9 cellular contexts compared by ENCODE assay signal in genomic region chr1:226082587-226082917, GRCh38. TPM values are rescaled to one million over a fixed set of nuclear protein-coding genes. Genes with fewer than 3 reads are reported as not detected.
DNase-seq lines count a peak whose midpoint lies in the region; ATAC-seq and TF ChIP-seq lines count a peak whose summit lies in the region.
"Had no signal": no experiment of that assay in that cellular context is flagged by ENCODE, and none has a peak within 500 bp of the region (broad histone marks: within the 10 kb centered on the region; RNA-seq: fewer than 3 reads in every experiment).

No MANE protein-coding gene starts in this region.

- H3K4me3 ChIP-seq in MM.1S (ENCODE audit: low read length), result peak overlapping the region; percentile 72
- peak overlapping the region; percentile 69 for H3K4me3 ChIP-seq in effector memory CD4-positive, alpha-beta T cell (ENCODE audit: insufficient read depth, low read depth, low read length, poor library complexity, severe bottlenecking)
- H3K4me3 ChIP-seq in neuron (ENCODE audit: low read length), result peak overlapping the region; percentile 54
- H3K4me3 ChIP-seq in mucosa of descending colon, result no peak overlapping the region

- no peak overlapping the region for H3K27ac ChIP-seq in MM.1S (ENCODE audit: low read length)
- H3K27ac ChIP-seq in effector memory CD4-positive, alpha-beta T cell (ENCODE audit: insufficient read depth, low read length, poor library complexity, severe bottlenecking), result no peak overlapping the region

- H3K9me3 Mint-ChIP-seq in CD14-positive monocyte, result peaks cover 0 to 2% (median 0%) of the 10 kb centered on the region in 7 donors

- H3K36me3 ChIP-seq in MM.1S (replicated peaks; ENCODE audit: insufficient read depth, low read length) (no peaks in the 10 kb centered on the region), neuron (ENCODE audit: insufficient read depth, low read length) (no peaks in the 10 kb centered on the region), mucosa of descending colon (ENCODE audit: low read depth) (no peaks in the 10 kb centered on the region)
- no peaks in the 10 kb centered on the region for H3K36me3 ChIP-seq in effector memory CD4-positive, alpha-beta T cell (ENCODE audit: control insufficient read depth, insufficient read depth, low read length)

- peak overlapping the region; percentile 31; the same call in 1 of the 2 replicates for H3K9ac ChIP-seq in MM.1S (ENCODE audit: low read length)

- H3K9me2 ChIP-seq in MM.1S (replicated peaks; ENCODE audit: insufficient read depth, low read length), result no peaks in the 10 kb centered on the region

- H3K36me3 Mint-ChIP-seq in CD14-positive monocyte, result no peaks in the 10 kb centered on the region

- H3K27me3 ChIP-seq in MM.1S (replicated peaks; ENCODE audit: insufficient read depth, low read length), result no peaks in the 10 kb centered on the region
- no peaks in the 10 kb centered on the region for H3K27me3 ChIP-seq in effector memory CD4-positive, alpha-beta T cell (replicated peaks; ENCODE audit: control insufficient read depth, insufficient read depth, low read length, poor library complexity, severe bottlenecking)
- no peaks in the 10 kb centered on the region for H3K27me3 ChIP-seq in neuron (ENCODE audit: insufficient read depth, low read length)

- H3K27me3 Mint-ChIP-seq in CD14-positive monocyte (ENCODE audit: low read depth in 3 of 3), result peaks cover 10 to 31% (median 17%) of the 10 kb centered on the region in 3 donors

- no peaks in the 10 kb centered on the region for H4K20me1 ChIP-seq in MM.1S (ENCODE audit: insufficient read depth, low read length)

- peaks cover 8% of the 10 kb centered on the region for H3K4me1 Mint-ChIP-seq in CD14-positive monocyte

- H3K4me3 Mint-ChIP-seq in CD14-positive monocyte, result peak overlapping the region; percentile 96 to 97

- peak overlapping the region; percentile 92 for H2AFZ ChIP-seq in MM.1S (ENCODE audit: low read length)
- peak overlapping the region; percentile 92 for H2AFZ ChIP-seq in neuron (ENCODE audit: low read depth, low read length)

- no peaks in the 10 kb centered on the region for H3K79me2 ChIP-seq in MM.1S (ENCODE audit: low read length)

- peak overlapping the region; percentile 89 for H3K4me2 ChIP-seq in MM.1S (ENCODE audit: low read depth, low read length)

- intact Hi-C loops in CD14-positive monocyte (cut with micrococcal nuclease), result loop anchor here in 1 of 2 donors (5.0 kb wide), 1 partner anchor 40 kb away; no protein-coding TSS in a partner anchor
- intact Hi-C loops in posterior cingulate gyrus (cut with DNase I), result loop anchor here (5.0 kb wide), 1 partner anchor 40 kb away; no protein-coding TSS in a partner anchor
- intact Hi-C loops in mucosa of descending colon (cut with DNase I, micrococcal nuclease), result no loop called here

- no peaks in the 10 kb centered on the region for H3K9me3 ChIP-seq in MM.1S (replicated peaks; ENCODE audit: insufficient read depth, low read length)
- H3K9me3 ChIP-seq in effector memory CD4-positive, alpha-beta T cell (ENCODE audit: control insufficient read depth, low read length), result no peaks in the 10 kb centered on the region
- H3K9me3 ChIP-seq in neuron (ENCODE audit: low read length), result no peaks in the 10 kb centered on the region
- no peaks in the 10 kb centered on the region for H3K9me3 ChIP-seq in mucosa of descending colon

- H3K27ac Mint-ChIP-seq in CD14-positive monocyte, result peak overlapping the region in 2 of 7 donors; percentile 26 to 66

- TF ChIP-seq CTCF in CD14-positive monocyte (IDR thresholded peaks at IDR 0.05) (no peak), MM.1S (IDR thresholded peaks at IDR 0.05; ENCODE audit: low read length) (no peak), mucosa of descending colon (IDR thresholded peaks at IDR 0.05) (no peak)

- no peak for DNase-seq in CD14-positive monocyte (ENCODE audit: low spot score)
- DNase-seq in MM.1S, result no peak
- DNase-seq in effector memory CD4-positive, alpha-beta T cell, result no peak
- no peak for DNase-seq in posterior cingulate gyrus
- DNase-seq in mucosa of descending colon, result no peak
- no peak for DNase-seq in activated effector memory CD4-positive, alpha-beta T cell treated with Interleukin-2 at 50 U/mL for 16 hours
- DNase-seq in activated CD4-positive, CD25-positive, alpha-beta regulatory T cell treated with anti-CD3 and anti-CD28 coated beads, Interleukin-2, amount 50 U/mL, for 72 hours, result no peak
- DNase-seq: stimulated activated CD4-positive, alpha-beta T cell treated with anti-CD3 and anti-CD28 coated beads, Interleukin-4, amount 100 ng/mL, for 24 hours had no signal

- ATAC-seq in mucosa of descending colon, result no peak

- peaks cover 12% of the 10 kb centered on the region; the same call in 1 of the 2 replicates for H3F3A ChIP-seq in MM.1S (ENCODE audit: insufficient read depth, low read length)

- H3K4me1 ChIP-seq in MM.1S (ENCODE audit: low read length), result peaks cover 6% of the 10 kb centered on the region
- no peaks in the 10 kb centered on the region for H3K4me1 ChIP-seq in effector memory CD4-positive, alpha-beta T cell (ENCODE audit: control insufficient read depth, insufficient read depth, low read length, poor library complexity, severe bottlenecking)
- H3K4me1 ChIP-seq in neuron (ENCODE audit: insufficient read depth, low read length), result peaks cover 5% of the 10 kb centered on the region
- H3K4me1 ChIP-seq in mucosa of descending colon (ENCODE audit: low read depth), result peaks cover 13% of the 10 kb centered on the region

RNA-seq across cellular contexts. Expression of gene H3-3A, which starts 20.0 kb away (rescaled TPM):
- 1,000 to 10,000 TPM; 1,812 to 1,826 TPM for polyA plus RNA-seq in CD14-positive monocyte
- total RNA-seq in mucosa of descending colon, result 100 to 1,000 TPM; 466 to 839 (median 627) TPM
